In the genomic region with DNA sequence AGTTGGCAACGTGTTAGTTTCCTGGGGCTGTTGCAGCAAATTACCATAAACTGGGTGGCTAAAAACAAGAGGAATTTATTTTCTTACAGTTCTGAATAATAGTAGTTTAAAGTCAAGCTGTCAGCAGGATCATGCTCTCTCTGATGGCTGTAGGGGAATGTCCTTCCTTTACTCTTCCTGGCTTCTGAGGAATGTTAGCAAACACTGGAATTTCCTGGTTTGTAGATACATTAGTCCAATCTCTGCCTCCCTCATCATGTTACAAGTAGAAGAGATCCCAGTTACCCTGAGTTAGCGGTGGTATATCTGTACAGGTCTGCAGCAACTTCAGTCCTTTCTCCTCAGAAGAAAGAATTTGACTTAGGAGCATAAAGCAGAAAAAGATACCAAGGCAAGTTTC, we compare ENCODE assay signal across 28 cellular contexts.
DNase-seq lines count a peak whose midpoint lies in the region; ATAC-seq and TF ChIP-seq lines count a peak whose summit lies in the region.
"Had no signal": no experiment of that assay in that cellular context is flagged by ENCODE, and none has a peak within 500 bp of the region (broad histone marks: within the 10 kb centered on the region; RNA-seq: fewer than 3 reads in every experiment).

No MANE protein-coding gene starts in this region.

- ATAC-seq in GM23338 (no peak), HG03280 (IDR thresholded peaks at IDR 0.05; ENCODE audit: unreplicated experiment) (no peak), HG03520 (IDR thresholded peaks at IDR 0.05; ENCODE audit: unreplicated experiment) (no peak)
- ATAC-seq: GM12878 had no signal

- H3K9me2 ChIP-seq in GM23338 (ENCODE audit: insufficient read depth) = no peaks in the 10 kb centered on the region

- no peak for TF ChIP-seq CTCF in GM23338 (conservative IDR thresholded peaks at IDR 0.05; ENCODE audit: low read depth in 2 of 2)
- TF ChIP-seq CTCF in fibroblast of pulmonary artery (IDR thresholded peaks at IDR 0.05; ENCODE audit: low read length, missing control alignments) = no peak
- no peak for TF ChIP-seq CTCF in chondrocyte (IDR thresholded peaks at IDR 0.05)
- no peak for TF ChIP-seq CTCF in progenitor cell of endocrine pancreas (IDR thresholded peaks at IDR 0.05; ENCODE audit: unreplicated experiment)

- H3K4me3 ChIP-seq in GM23338 (no peak overlapping the region), SK-N-MC (peak overlapping the region; percentile 63), fibroblast of pulmonary artery (replicated peaks; ENCODE audit: low read depth, low read length) (no peak overlapping the region), neuronal stem cell (ENCODE audit: low read length in 2 of 2) (no peak overlapping the region)
- H3K4me3 ChIP-seq: BLaER1 treated with 17β-estradiol and CSF1 and Interleukin-3, amounts not matched to agents 10 nM and 100 nM; GM12878; PC-9 had no signal

- no peaks in the 10 kb centered on the region for H4K20me1 ChIP-seq in GM23338 (replicated peaks; ENCODE audit: insufficient read depth)
- H4K20me1 ChIP-seq: BLaER1 treated with 17β-estradiol and CSF1 and Interleukin-3, amounts not matched to agents 10 nM and 100 nM had no signal

- peak overlapping the region; percentile 77 for H2AFZ ChIP-seq in GM23338
- peak overlapping the region; percentile 59 for H2AFZ ChIP-seq in neuronal stem cell (ENCODE audit: low read length)
- H2AFZ ChIP-seq: PC-9 had no signal

- H4K8ac ChIP-seq in neuronal stem cell (ENCODE audit: low read depth, low read length) = no peak overlapping the region

- no peak overlapping the region for H3K23ac ChIP-seq in neuronal stem cell (ENCODE audit: low read depth, low read length, poor library complexity)

- H3K27ac Mint-ChIP-seq in GM23338 (peak overlapping the region; percentile 4; the same call in 1 of the 2 replicates), chondrocyte (ENCODE audit: unreplicated experiment) (no peak overlapping the region), progenitor cell of endocrine pancreas (no peak overlapping the region)
- H3K27ac Mint-ChIP-seq: CD4-positive, alpha-beta T cell; IgD-negative memory B cell; T-helper 1 cell treated with Interleukin-12 subunit alpha and Interleukin-12 subunit beta and Interleukin-4 antibody, amounts not matched to agents 30 μg/mL and 1 μg/mL, for 36 hours had no signal

- H3K36me3 ChIP-seq in GM23338 (ENCODE audit: insufficient read depth) = no peaks in the 10 kb centered on the region
- no peaks in the 10 kb centered on the region for H3K36me3 ChIP-seq in SK-N-MC (ENCODE audit: insufficient read depth, low read length)
- no peaks in the 10 kb centered on the region for H3K36me3 ChIP-seq in neuronal stem cell (replicated peaks in 1 of 2; ENCODE audit: control insufficient read depth in 2 of 2, insufficient read depth in 2 of 2, low read length in 2 of 2)
- H3K36me3 ChIP-seq: BLaER1 treated with 17β-estradiol and CSF1 and Interleukin-3, amounts not matched to agents 10 nM and 100 nM had no signal

- no peaks in the 10 kb centered on the region for H3K36me3 Mint-ChIP-seq in GM23338 (ENCODE audit: low read depth)
- H3K36me3 Mint-ChIP-seq in chondrocyte (ENCODE audit: low read depth) = no peaks in the 10 kb centered on the region
- H3K36me3 Mint-ChIP-seq in progenitor cell of endocrine pancreas (ENCODE audit: insufficient read depth) = no peaks in the 10 kb centered on the region
- H3K36me3 Mint-ChIP-seq: IgD-negative memory B cell had no signal

- no peak overlapping the region for H2BK5ac ChIP-seq in neuronal stem cell (ENCODE audit: low read length)

- H3K4me1 Mint-ChIP-seq in GM23338 (peaks cover 20% of the 10 kb centered on the region), chondrocyte (ENCODE audit: low read depth) (peaks cover 9% of the 10 kb centered on the region), progenitor cell of endocrine pancreas (ENCODE audit: low read depth) (peaks cover 7% of the 10 kb centered on the region)
- H3K4me1 Mint-ChIP-seq: IgD-negative memory B cell had no signal

- H3K27me3 Mint-ChIP-seq in GM23338 (ENCODE audit: insufficient read depth, low read depth, poor library complexity) = no peaks in the 10 kb centered on the region
- no peaks in the 10 kb centered on the region for H3K27me3 Mint-ChIP-seq in chondrocyte (ENCODE audit: low read depth)
- no peaks in the 10 kb centered on the region for H3K27me3 Mint-ChIP-seq in progenitor cell of endocrine pancreas
- H3K27me3 Mint-ChIP-seq: CD4-positive, alpha-beta T cell; IgD-negative memory B cell had no signal

- no peak overlapping the region for H4K91ac ChIP-seq in neuronal stem cell (ENCODE audit: low read depth, low read length, poor library complexity)

- H3K4me1 ChIP-seq in GM23338 (ENCODE audit: insufficient read depth) (peaks cover 16% of the 10 kb centered on the region; the same call in 1 of the 2 replicates), neuronal stem cell (ENCODE audit: control insufficient read depth in 2 of 2, insufficient read depth in 1 of 2, low read depth in 1 of 2, low read length in 2 of 2) (no peaks in the 10 kb centered on the region)
- H3K4me1 ChIP-seq: BLaER1 treated with 17β-estradiol and CSF1 and Interleukin-3, amounts not matched to agents 10 nM and 100 nM had no signal

- no peak overlapping the region for H2BK15ac ChIP-seq in neuronal stem cell (ENCODE audit: low read length)

- H3K79me2 ChIP-seq in GM23338 (replicated peaks; ENCODE audit: insufficient read depth) = no peaks in the 10 kb centered on the region

- no peaks in the 10 kb centered on the region for H3F3A ChIP-seq in GM23338 (replicated peaks; ENCODE audit: low read depth)

- H3K4me3 Mint-ChIP-seq in GM23338 (no peak overlapping the region), chondrocyte (ENCODE audit: unreplicated experiment) (no peak overlapping the region), progenitor cell of endocrine pancreas (ENCODE audit: low read depth) (no peak overlapping the region)
- H3K4me3 Mint-ChIP-seq: CD4-positive, alpha-beta T cell; H9; IgD-negative memory B cell; T-helper 1 cell treated with Interleukin-12 subunit alpha and Interleukin-12 subunit beta and Interleukin-4 antibody, amounts not matched to agents 30 μg/mL and 1 μg/mL, for 36 hours had no signal

- no peak overlapping the region for H3K27ac ChIP-seq in GM23338 (ENCODE audit: low read depth)
- H3K27ac ChIP-seq in SK-N-MC = peak overlapping the region; percentile 82
- H3K27ac ChIP-seq in neuronal stem cell (replicated peaks; ENCODE audit: low read length) = no peak overlapping the region
- H3K27ac ChIP-seq: BLaER1 treated with 17β-estradiol and CSF1 and Interleukin-3, amounts not matched to agents 10 nM and 100 nM; KMS-11; PC-9 had no signal

- WGBS in neuronal stem cell (ENCODE audit: extremely low coverage in 2 of 2, insufficient read length in 2 of 2, insufficient replicate concordance in 1 of 2), 2 donors = no CpG with 5 or more reads among the region's 2 CpGs

- peak; percentile 12 for DNase-seq in GM23338 (ENCODE audit: low spot score)
- no peak for DNase-seq in SK-N-MC (ENCODE audit: low read depth, low spot score)
- peak; percentile 18 for DNase-seq in fibroblast of pulmonary artery (ENCODE audit: low read depth)
- no peak for DNase-seq in neuronal stem cell (ENCODE audit: low spot score)
- DNase-seq in chondrocyte (ENCODE audit: low spot score) = no peak
- no peak for DNase-seq in progenitor cell of endocrine pancreas (ENCODE audit: low spot score, unreplicated experiment)
- DNase-seq: AML-193; CD4-positive, alpha-beta T cell; GDM1; H9; NCI-H1048; NCI-H1417 treated with DMSO at 0.1 percent for 48 hours; NCI-H187; NCI-H2081 treated with DMSO at 0.1 percent for 48 hours; NCI-H446; NCI-H524 treated with DMSO at 0.1 percent for 48 hours; NCI-H774; NK-92 treated with Interleukin-12 subunit alpha and Interleukin-12 subunit beta, amount 100 ng/mL, for 24 hours; PC-9; SHP77; SW 1271 had no signal

- H3K14ac ChIP-seq in neuronal stem cell (ENCODE audit: low read length) = no peak overlapping the region

- H2BK12ac ChIP-seq in neuronal stem cell (ENCODE audit: low read length) = no peak overlapping the region

- H3K4me2 ChIP-seq in GM23338 (no peak overlapping the region), neuronal stem cell (ENCODE audit: insufficient read depth, low read length, poor library complexity, severe bottlenecking) (no peak overlapping the region)
- H3K4me2 ChIP-seq: BLaER1 treated with 17β-estradiol and CSF1 and Interleukin-3, amounts not matched to agents 10 nM and 100 nM; KMS-11; PC-9 had no signal

- H3K9me3 ChIP-seq in SK-N-MC (ENCODE audit: low read depth, low read length) (no peaks in the 10 kb centered on the region), neuronal stem cell (replicated peaks in 1 of 2; ENCODE audit: control insufficient read depth in 2 of 2, insufficient read depth in 1 of 2, low read depth in 1 of 2, low read length in 2 of 2) (no peaks in the 10 kb centered on the region)
- H3K9me3 ChIP-seq: BLaER1 treated with 17β-estradiol and CSF1 and Interleukin-3, amounts not matched to agents 10 nM and 100 nM had no signal

- H3K9ac ChIP-seq in SK-N-MC (ENCODE audit: insufficient read length) = no peak overlapping the region
- H3K9ac ChIP-seq in neuronal stem cell (ENCODE audit: low read depth, low read length, poor library complexity) = no peak overlapping the region
- H3K9ac ChIP-seq: BLaER1 treated with 17β-estradiol and CSF1 and Interleukin-3, amounts not matched to agents 10 nM and 100 nM; KMS-11 had no signal

- H3K9me3 Mint-ChIP-seq in GM23338 = no peaks in the 10 kb centered on the region
- H3K9me3 Mint-ChIP-seq in chondrocyte (ENCODE audit: low read depth) = peaks cover 24% of the 10 kb centered on the region
- no peaks in the 10 kb centered on the region for H3K9me3 Mint-ChIP-seq in progenitor cell of endocrine pancreas (ENCODE audit: low read depth)
- H3K9me3 Mint-ChIP-seq: H9; T-helper 1 cell treated with Interleukin-12 subunit alpha and Interleukin-12 subunit beta and Interleukin-4 antibody, amounts not matched to agents 30 μg/mL and 1 μg/mL, for 36 hours had no signal

- no peak overlapping the region for H2BK120ac ChIP-seq in neuronal stem cell (ENCODE audit: low read depth, low read length)

- H3K27me3 ChIP-seq in GM23338 (ENCODE audit: insufficient read depth) (no peaks in the 10 kb centered on the region), neuronal stem cell (ENCODE audit: control insufficient read depth in 3 of 3, insufficient read depth in 3 of 3, low read depth in 1 of 3, low read length in 3 of 3) (no peaks in the 10 kb centered on the region)
- H3K27me3 ChIP-seq: BLaER1 treated with 17β-estradiol and CSF1 and Interleukin-3, amounts not matched to agents 10 nM and 100 nM had no signal

- no peak overlapping the region for H3K18ac ChIP-seq in neuronal stem cell (ENCODE audit: low read length)

- H3K79me1 ChIP-seq in neuronal stem cell (ENCODE audit: low read depth, low read length) = no peaks in the 10 kb centered on the region

- H3K4ac ChIP-seq in neuronal stem cell (ENCODE audit: low read length) = no peak overlapping the region

- no peak overlapping the region for H2AK5ac ChIP-seq in neuronal stem cell (ENCODE audit: low read depth, low read length)

TF ChIP-seq in GM23338, 12 proteins besides CTCF, POLR2A, EP300 and RAD21:
- TF ChIP-seq STAT1 (IDR thresholded peaks at IDR 0.05; ENCODE audit: unreplicated experiment) = no peak
- TF ChIP-seq EZH2 (IDR thresholded peaks at IDR 0.05; ENCODE audit: low read depth, unreplicated experiment) = no peak

Comparison
In these comparisons a context has a peak if more than half of its experiments do, and no peak if none do; other contexts are left out.
1. DNase-seq: peak in GM23338 (single experiment) and fibroblast of pulmonary artery (single experiment); none in SK-N-MC (single experiment), neuronal stem cell (single experiment), chondrocyte (single experiment) and progenitor cell of endocrine pancreas (single experiment).